1 cellular context compared by ENCODE assay signal in genomic region chr11:32809313-32809712, GRCh38.
TF ChIP-seq lines count a peak whose summit lies in the region.

No MANE protein-coding gene starts in this region.

TF ChIP-seq in HepG2, 621 proteins besides CTCF, POLR2A, EP300 and RAD21 (continued from another document):
- TF ChIP-seq ELF4 (CRISPR knock-in tag; IDR thresholded peaks at IDR 0.05; ENCODE audit: borderline replicate concordance) = no peak
- TF ChIP-seq SMC3 (IDR thresholded peaks at IDR 0.05; ENCODE audit: low read length) = peak; percentile 69
- no peak for TF ChIP-seq ZNF781 (CRISPR knock-in tag; IDR thresholded peaks at IDR 0.05; ENCODE audit: borderline replicate concordance, not compliant biosample characterization)
- no peak for TF ChIP-seq FUBP1 (CRISPR knock-in tag; IDR thresholded peaks at IDR 0.05; ENCODE audit: borderline replicate concordance)
- no peak for TF ChIP-seq LRRFIP1 (CRISPR knock-in tag; conservative IDR thresholded peaks at IDR 0.05)
- TF ChIP-seq ZBTB46 (CRISPR knock-in tag; IDR thresholded peaks at IDR 0.05; ENCODE audit: borderline replicate concordance) = no peak
